1 cellular context compared by ENCODE assay signal in the genomic region with DNA sequence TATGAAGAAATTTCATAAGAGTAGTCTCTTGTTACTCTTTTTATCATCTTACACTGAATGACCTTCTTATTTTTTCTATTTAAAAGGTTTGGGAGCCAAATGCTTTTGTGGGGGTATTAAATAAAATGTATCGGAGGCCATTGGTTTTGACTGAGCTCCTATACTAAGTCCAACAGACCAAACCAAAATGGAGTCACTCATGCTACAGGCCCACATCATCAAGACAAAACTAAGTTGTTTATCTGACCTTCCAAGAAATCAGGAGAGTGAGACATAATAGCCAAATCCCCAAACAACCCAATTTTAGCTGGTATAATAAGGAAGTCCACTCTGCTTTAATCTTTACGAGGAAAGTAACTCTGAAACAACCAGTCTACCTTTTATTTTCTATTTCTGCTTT.
TF ChIP-seq lines count a peak whose summit lies in the region.

No MANE protein-coding gene starts in this region.

TF ChIP-seq in K562, 482 proteins besides CTCF, POLR2A, EP300 and RAD21 (continued from another document and continues in another):
- no peak for TF ChIP-seq ARID1B (IDR thresholded peaks at IDR 0.05)
- TF ChIP-seq PKNOX1 (IDR thresholded peaks at IDR 0.05): no peak
- no peak for TF ChIP-seq KAT2B (IDR thresholded peaks at IDR 0.05; ENCODE audit: low read depth, low read length)
- TF ChIP-seq NR0B1 (IDR thresholded peaks at IDR 0.05; ENCODE audit: partially characterized antibody): no peak
- TF ChIP-seq HDAC1 (IDR thresholded peaks at IDR 0.05): no peak
- TF ChIP-seq DPF2 (IDR thresholded peaks at IDR 0.05): no peak
- peak; percentile 84; the same call in 1 of the 2 replicates for TF ChIP-seq ZNF140 (CRISPR knock-in tag; IDR thresholded peaks at IDR 0.05)
- TF ChIP-seq HOXB6 (CRISPR knock-in tag; IDR thresholded peaks at IDR 0.05; ENCODE audit: borderline replicate concordance): no peak
- no peak for TF ChIP-seq MAFF (IDR thresholded peaks at IDR 0.05; ENCODE audit: low read length)
- no peak for TF ChIP-seq MTA3 (IDR thresholded peaks at IDR 0.05; ENCODE audit: borderline replicate concordance)
- TF ChIP-seq NR2C1 (IDR thresholded peaks at IDR 0.05): no peak
- TF ChIP-seq NR2C1 (tag; IDR thresholded peaks at IDR 0.05): peak; percentile 87
- no peak for TF ChIP-seq NR1H2 (CRISPR knock-in tag; IDR thresholded peaks at IDR 0.05)
- no peak for TF ChIP-seq PRDM10 (IDR thresholded peaks at IDR 0.05; ENCODE audit: partially characterized antibody)
- peak; percentile 82; the same call in 1 of the 2 replicates for TF ChIP-seq ZNF212 (CRISPR knock-in tag; IDR thresholded peaks at IDR 0.05)
- TF ChIP-seq, protein P1, sequence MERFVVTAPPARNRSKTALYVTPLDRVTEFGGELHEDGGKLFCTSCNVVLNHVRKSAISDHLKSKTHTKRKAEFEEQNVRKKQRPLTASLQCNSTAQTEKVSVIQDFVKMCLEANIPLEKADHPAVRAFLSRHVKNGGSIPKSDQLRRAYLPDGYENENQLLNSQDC (CRISPR knock-in tag; IDR thresholded peaks at IDR 0.05): no peak
- TF ChIP-seq ZNF146 (CRISPR knock-in tag; IDR thresholded peaks at IDR 0.05; ENCODE audit: unreplicated experiment): no peak
- peak; percentile 94 for TF ChIP-seq BCL6 (CRISPR knock-in tag; IDR thresholded peaks at IDR 0.05)
- peak; percentile 93 for TF ChIP-seq TCFL5 (CRISPR knock-in tag; conservative IDR thresholded peaks at IDR 0.05)
- peak; percentile 92 for TF ChIP-seq FOXO4 (CRISPR knock-in tag; IDR thresholded peaks at IDR 0.05)
- no peak for TF ChIP-seq GABPA (tag; conservative IDR thresholded peaks at IDR 0.05; ENCODE audit: low read depth)
- no peak for TF ChIP-seq ZNF778 (CRISPR knock-in tag; IDR thresholded peaks at IDR 0.05)
- TF ChIP-seq, protein P2, sequence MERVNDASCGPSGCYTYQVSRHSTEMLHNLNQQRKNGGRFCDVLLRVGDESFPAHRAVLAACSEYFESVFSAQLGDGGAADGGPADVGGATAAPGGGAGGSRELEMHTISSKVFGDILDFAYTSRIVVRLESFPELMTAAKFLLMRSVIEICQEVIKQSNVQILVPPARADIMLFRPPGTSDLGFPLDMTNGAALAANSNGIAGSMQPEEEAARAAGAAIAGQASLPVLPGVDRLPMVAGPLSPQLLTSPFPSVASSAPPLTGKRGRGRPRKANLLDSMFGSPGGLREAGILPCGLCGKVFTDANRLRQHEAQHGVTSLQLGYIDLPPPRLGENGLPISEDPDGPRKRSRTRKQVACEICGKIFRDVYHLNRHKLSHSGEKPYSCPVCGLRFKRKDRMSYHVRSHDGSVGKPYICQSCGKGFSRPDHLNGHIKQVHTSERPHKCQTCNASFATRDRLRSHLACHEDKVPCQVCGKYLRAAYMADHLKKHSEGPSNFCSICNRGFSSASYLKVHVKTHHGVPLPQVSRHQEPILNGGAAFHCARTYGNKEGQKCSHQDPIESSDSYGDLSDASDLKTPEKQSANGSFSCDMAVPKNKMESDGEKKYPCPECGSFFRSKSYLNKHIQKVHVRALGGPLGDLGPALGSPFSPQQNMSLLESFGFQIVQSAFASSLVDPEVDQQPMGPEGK (CRISPR knock-in tag; IDR thresholded peaks at IDR 0.05; ENCODE audit: borderline replicate concordance): peak; percentile 78; the same call in 1 of the 2 replicates
- TF ChIP-seq, protein P3, sequence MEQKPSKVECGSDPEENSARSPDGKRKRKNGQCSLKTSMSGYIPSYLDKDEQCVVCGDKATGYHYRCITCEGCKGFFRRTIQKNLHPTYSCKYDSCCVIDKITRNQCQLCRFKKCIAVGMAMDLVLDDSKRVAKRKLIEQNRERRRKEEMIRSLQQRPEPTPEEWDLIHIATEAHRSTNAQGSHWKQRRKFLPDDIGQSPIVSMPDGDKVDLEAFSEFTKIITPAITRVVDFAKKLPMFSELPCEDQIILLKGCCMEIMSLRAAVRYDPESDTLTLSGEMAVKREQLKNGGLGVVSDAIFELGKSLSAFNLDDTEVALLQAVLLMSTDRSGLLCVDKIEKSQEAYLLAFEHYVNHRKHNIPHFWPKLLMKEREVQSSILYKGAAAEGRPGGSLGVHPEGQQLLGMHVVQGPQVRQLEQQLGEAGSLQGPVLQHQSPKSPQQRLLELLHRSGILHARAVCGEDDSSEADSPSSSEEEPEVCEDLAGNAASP (IDR thresholded peaks at IDR 0.05): no peak
- no peak for TF ChIP-seq FOXP1 (CRISPR knock-in tag; IDR thresholded peaks at IDR 0.05)
- no peak for TF ChIP-seq SRSF1 (IDR thresholded peaks at IDR 0.05; ENCODE audit: low read depth, low read length)
- no peak for TF ChIP-seq COPS2 (conservative IDR thresholded peaks at IDR 0.05)
- TF ChIP-seq, protein P4, sequence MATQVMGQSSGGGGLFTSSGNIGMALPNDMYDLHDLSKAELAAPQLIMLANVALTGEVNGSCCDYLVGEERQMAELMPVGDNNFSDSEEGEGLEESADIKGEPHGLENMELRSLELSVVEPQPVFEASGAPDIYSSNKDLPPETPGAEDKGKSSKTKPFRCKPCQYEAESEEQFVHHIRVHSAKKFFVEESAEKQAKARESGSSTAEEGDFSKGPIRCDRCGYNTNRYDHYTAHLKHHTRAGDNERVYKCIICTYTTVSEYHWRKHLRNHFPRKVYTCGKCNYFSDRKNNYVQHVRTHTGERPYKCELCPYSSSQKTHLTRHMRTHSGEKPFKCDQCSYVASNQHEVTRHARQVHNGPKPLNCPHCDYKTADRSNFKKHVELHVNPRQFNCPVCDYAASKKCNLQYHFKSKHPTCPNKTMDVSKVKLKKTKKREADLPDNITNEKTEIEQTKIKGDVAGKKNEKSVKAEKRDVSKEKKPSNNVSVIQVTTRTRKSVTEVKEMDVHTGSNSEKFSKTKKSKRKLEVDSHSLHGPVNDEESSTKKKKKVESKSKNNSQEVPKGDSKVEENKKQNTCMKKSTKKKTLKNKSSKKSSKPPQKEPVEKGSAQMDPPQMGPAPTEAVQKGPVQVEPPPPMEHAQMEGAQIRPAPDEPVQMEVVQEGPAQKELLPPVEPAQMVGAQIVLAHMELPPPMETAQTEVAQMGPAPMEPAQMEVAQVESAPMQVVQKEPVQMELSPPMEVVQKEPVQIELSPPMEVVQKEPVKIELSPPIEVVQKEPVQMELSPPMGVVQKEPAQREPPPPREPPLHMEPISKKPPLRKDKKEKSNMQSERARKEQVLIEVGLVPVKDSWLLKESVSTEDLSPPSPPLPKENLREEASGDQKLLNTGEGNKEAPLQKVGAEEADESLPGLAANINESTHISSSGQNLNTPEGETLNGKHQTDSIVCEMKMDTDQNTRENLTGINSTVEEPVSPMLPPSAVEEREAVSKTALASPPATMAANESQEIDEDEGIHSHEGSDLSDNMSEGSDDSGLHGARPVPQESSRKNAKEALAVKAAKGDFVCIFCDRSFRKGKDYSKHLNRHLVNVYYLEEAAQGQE (CRISPR knock-in tag; IDR thresholded peaks at IDR 0.05; ENCODE audit: low read depth): no peak
- TF ChIP-seq ZBTB1 (CRISPR knock-in tag; IDR thresholded peaks at IDR 0.05; ENCODE audit: borderline replicate concordance, low read depth): no peak
- no peak for TF ChIP-seq HMGN3 (IDR thresholded peaks at IDR 0.05; ENCODE audit: borderline replicate concordance, extremely low read depth, insufficient read length, low read depth, low read length)
- no peak for TF ChIP-seq RBM14 (IDR thresholded peaks at IDR 0.05; ENCODE audit: borderline replicate concordance, insufficient read depth, low read depth, low read length)
- TF ChIP-seq, protein P5, sequence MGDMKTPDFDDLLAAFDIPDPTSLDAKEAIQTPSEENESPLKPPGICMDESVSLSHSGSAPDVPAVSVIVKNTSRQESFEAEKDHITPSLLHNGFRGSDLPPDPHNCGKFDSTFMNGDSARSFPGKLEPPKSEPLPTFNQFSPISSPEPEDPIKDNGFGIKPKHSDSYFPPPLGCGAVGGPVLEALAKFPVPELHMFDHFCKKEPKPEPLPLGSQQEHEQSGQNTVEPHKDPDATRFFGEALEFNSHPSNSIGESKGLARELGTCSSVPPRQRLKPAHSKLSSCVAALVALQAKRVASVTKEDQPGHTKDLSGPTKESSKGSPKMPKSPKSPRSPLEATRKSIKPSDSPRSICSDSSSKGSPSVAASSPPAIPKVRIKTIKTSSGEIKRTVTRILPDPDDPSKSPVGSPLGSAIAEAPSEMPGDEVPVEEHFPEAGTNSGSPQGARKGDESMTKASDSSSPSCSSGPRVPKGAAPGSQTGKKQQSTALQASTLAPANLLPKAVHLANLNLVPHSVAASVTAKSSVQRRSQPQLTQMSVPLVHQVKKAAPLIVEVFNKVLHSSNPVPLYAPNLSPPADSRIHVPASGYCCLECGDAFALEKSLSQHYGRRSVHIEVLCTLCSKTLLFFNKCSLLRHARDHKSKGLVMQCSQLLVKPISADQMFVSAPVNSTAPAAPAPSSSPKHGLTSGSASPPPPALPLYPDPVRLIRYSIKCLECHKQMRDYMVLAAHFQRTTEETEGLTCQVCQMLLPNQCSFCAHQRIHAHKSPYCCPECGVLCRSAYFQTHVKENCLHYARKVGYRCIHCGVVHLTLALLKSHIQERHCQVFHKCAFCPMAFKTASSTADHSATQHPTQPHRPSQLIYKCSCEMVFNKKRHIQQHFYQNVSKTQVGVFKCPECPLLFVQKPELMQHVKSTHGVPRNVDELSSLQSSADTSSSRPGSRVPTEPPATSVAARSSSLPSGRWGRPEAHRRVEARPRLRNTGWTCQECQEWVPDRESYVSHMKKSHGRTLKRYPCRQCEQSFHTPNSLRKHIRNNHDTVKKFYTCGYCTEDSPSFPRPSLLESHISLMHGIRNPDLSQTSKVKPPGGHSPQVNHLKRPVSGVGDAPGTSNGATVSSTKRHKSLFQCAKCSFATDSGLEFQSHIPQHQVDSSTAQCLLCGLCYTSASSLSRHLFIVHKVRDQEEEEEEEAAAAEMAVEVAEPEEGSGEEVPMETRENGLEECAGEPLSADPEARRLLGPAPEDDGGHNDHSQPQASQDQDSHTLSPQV (IDR thresholded peaks at IDR 0.05): peak; percentile 98
- TF ChIP-seq GMEB1 (CRISPR knock-in tag; IDR thresholded peaks at IDR 0.05): peak; percentile 43; the same call in 1 of the 2 replicates
- TF ChIP-seq KLF13 (tag; IDR thresholded peaks at IDR 0.05; ENCODE audit: borderline replicate concordance, low read depth): no peak
